ENCODE assay signal across 10 cellular contexts in the genomic region with DNA sequence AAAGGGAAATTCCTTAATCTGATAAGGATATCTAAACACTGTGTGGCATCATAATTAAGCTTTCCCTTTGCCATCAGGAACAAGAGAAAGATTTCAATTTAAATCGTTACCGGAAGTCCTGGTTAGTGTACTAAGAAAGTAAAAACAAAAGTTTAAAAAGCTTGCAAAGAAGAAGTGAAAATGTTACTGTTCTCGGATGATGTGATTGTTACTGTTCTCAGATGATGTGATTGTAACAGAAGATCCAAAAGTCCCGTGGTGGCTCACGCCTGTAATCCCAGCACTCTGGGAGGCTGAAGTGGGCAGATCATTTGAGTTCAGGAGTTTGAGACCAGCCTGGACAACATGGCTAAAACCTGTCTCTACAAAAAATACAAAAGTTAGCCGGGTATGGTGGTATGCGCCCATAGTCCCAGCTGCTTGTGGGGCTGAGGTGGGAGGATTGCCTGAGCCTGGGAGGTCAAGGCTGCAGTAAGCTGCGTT.
DNase-seq lines count a peak whose midpoint lies in the region; ATAC-seq and TF ChIP-seq lines count a peak whose summit lies in the region.
"Had no signal": no experiment of that assay in that cellular context is flagged by ENCODE, and none has a peak within 500 bp of the region (broad histone marks: within the 10 kb centered on the region; RNA-seq: fewer than 3 reads in every experiment).

No MANE protein-coding gene starts in this region.

- no peak for TF ChIP-seq CTCF in Calu3 (IDR thresholded peaks at IDR 0.05; ENCODE audit: unreplicated experiment)

- peak overlapping the region; percentile 51 for H3K27ac Mint-ChIP-seq in activated CD4-positive, alpha-beta memory T cell treated with anti-CD3 and anti-CD28 coated beads for 36 hours
- no peak overlapping the region for H3K27ac Mint-ChIP-seq in activated CD4-positive, alpha-beta memory T cell treated with anti-CD3 and anti-CD28 coated beads, Interleukin-2, amount 10 ng/mL, durations not matched to agents 7 days and 5 days
- peak overlapping the region; percentile 78 for H3K27ac Mint-ChIP-seq in stimulated activated memory B cell treated with anti-CD40 and anti-IgM and Interleukin-4, amounts not matched to agents 10 μg/mL and 1 μg/mL and 100 μg/mL, for 72 hours
- H3K27ac Mint-ChIP-seq in Calu3 (ENCODE audit: unreplicated experiment) = no peak overlapping the region

- peaks cover 14% of the 10 kb centered on the region for H3K9me3 Mint-ChIP-seq in activated CD4-positive, alpha-beta memory T cell treated with anti-CD3 and anti-CD28 coated beads for 36 hours
- peaks cover 7% of the 10 kb centered on the region for H3K9me3 Mint-ChIP-seq in activated CD4-positive, alpha-beta memory T cell treated with anti-CD3 and anti-CD28 coated beads, Interleukin-2, amount 10 ng/mL, durations not matched to agents 7 days and 5 days
- H3K9me3 Mint-ChIP-seq in stimulated activated memory B cell treated with anti-CD40 and anti-IgM and Interleukin-4, amounts not matched to agents 10 μg/mL and 1 μg/mL and 100 μg/mL, for 72 hours = peaks cover 3% of the 10 kb centered on the region
- no peaks in the 10 kb centered on the region for H3K9me3 Mint-ChIP-seq in Calu3 (ENCODE audit: low read depth, unreplicated experiment)

- intact Hi-C loops in activated CD4-positive, alpha-beta memory T cell treated with anti-CD3 and anti-CD28 coated beads for 36 hours (cut with micrococcal nuclease) = no loop called here
- intact Hi-C loops in Calu3 (cut with micrococcal nuclease; ENCODE audit: unreplicated experiment) = no loop called here

- ATAC-seq in GM21723 (IDR thresholded peaks at IDR 0.05; ENCODE audit: unreplicated experiment) (peak; percentile 94), HG03575 (IDR thresholded peaks at IDR 0.05; ENCODE audit: extremely low read depth, insufficient number of reproducible peaks, low FRiP score, unreplicated experiment) (peak; percentile 60)
- ATAC-seq in stimulated activated memory B cell treated with anti-CD40 and anti-IgM and Interleukin-4, amounts not matched to agents 10 μg/mL and 1 μg/mL and 100 μg/mL, for 72 hours = peak; percentile 84

- POLR2A ChIA-PET in activated CD4-positive, alpha-beta memory T cell treated with anti-CD3 and anti-CD28 coated beads for 36 hours (lab: Charles Lee) = no interaction called here
- POLR2A ChIA-PET in activated CD4-positive, alpha-beta memory T cell treated with anti-CD3 and anti-CD28 coated beads, Interleukin-2, amount 10 ng/mL, durations not matched to agents 7 days and 5 days (lab: Charles Lee) = no interaction called here

- H3K4me3 Mint-ChIP-seq in activated CD4-positive, alpha-beta memory T cell treated with anti-CD3 and anti-CD28 coated beads for 36 hours = no peak overlapping the region
- no peak overlapping the region for H3K4me3 Mint-ChIP-seq in activated CD4-positive, alpha-beta memory T cell treated with anti-CD3 and anti-CD28 coated beads, Interleukin-2, amount 10 ng/mL, durations not matched to agents 7 days and 5 days
- H3K4me3 Mint-ChIP-seq in stimulated activated memory B cell treated with anti-CD40 and anti-IgM and Interleukin-4, amounts not matched to agents 10 μg/mL and 1 μg/mL and 100 μg/mL, for 72 hours = peak overlapping the region; percentile 4
- H3K4me3 Mint-ChIP-seq in Calu3 (ENCODE audit: low read depth, unreplicated experiment) = no peak overlapping the region

- BruUV-seq in Calu3 (replicated peaks; lab: Mats Ljungman, UMichigan) = no TSS peak

- CTCF ChIA-PET in activated CD4-positive, alpha-beta memory T cell treated with anti-CD3 and anti-CD28 coated beads for 36 hours (lab: Charles Lee) = interaction anchor here (0.8 to 3.2 kb wide), 5 partner anchors 9 to 248 kb away, joined by 3 to 17 read pairs (median 4); no protein-coding TSS in a partner anchor
- CTCF ChIA-PET in activated CD4-positive, alpha-beta memory T cell treated with anti-CD3 and anti-CD28 coated beads, Interleukin-2, amount 10 ng/mL, durations not matched to agents 7 days and 5 days (lab: Charles Lee) = interaction anchor here (0.6 to 2.3 kb wide), 3 partner anchors 9 to 525 kb away, joined by 3 to 6 read pairs (median 5); no protein-coding TSS in a partner anchor
- CTCF ChIA-PET in Calu3 (lab: Charles Lee) = no interaction called here

- H3K27me3 Mint-ChIP-seq in activated CD4-positive, alpha-beta memory T cell treated with anti-CD3 and anti-CD28 coated beads for 36 hours = no peaks in the 10 kb centered on the region
- peaks cover 10% of the 10 kb centered on the region for H3K27me3 Mint-ChIP-seq in activated CD4-positive, alpha-beta memory T cell treated with anti-CD3 and anti-CD28 coated beads, Interleukin-2, amount 10 ng/mL, durations not matched to agents 7 days and 5 days
- H3K27me3 Mint-ChIP-seq in stimulated activated memory B cell treated with anti-CD40 and anti-IgM and Interleukin-4, amounts not matched to agents 10 μg/mL and 1 μg/mL and 100 μg/mL, for 72 hours = no peaks in the 10 kb centered on the region
- no peaks in the 10 kb centered on the region for H3K27me3 Mint-ChIP-seq in Calu3 (ENCODE audit: unreplicated experiment)

- DNase-seq in activated CD4-positive, alpha-beta memory T cell treated with anti-CD3 and anti-CD28 coated beads for 36 hours = peak; percentile 40
- DNase-seq in activated CD4-positive, alpha-beta memory T cell treated with anti-CD3 and anti-CD28 coated beads, Interleukin-2, amount 10 ng/mL, durations not matched to agents 7 days and 5 days = no peak
- DNase-seq in NCI-H446 treated with DMSO at 0.1 percent for 48 hours (lab: John Stamatoyannopoulos, UW) (no peak), NCI-H748 (lab: John Stamatoyannopoulos, UW; ENCODE audit: unreplicated experiment) (no peak), Calu3 (no peak)
- DNase-seq: SK-N-SH; stimulated activated naive CD4-positive, alpha-beta T cell had no signal

- peaks cover 24% of the 10 kb centered on the region for H3K4me1 Mint-ChIP-seq in activated CD4-positive, alpha-beta memory T cell treated with anti-CD3 and anti-CD28 coated beads for 36 hours (ENCODE audit: low read depth)
- peaks cover 16% of the 10 kb centered on the region for H3K4me1 Mint-ChIP-seq in activated CD4-positive, alpha-beta memory T cell treated with anti-CD3 and anti-CD28 coated beads, Interleukin-2, amount 10 ng/mL, durations not matched to agents 7 days and 5 days
- peaks cover 21% of the 10 kb centered on the region for H3K4me1 Mint-ChIP-seq in stimulated activated memory B cell treated with anti-CD40 and anti-IgM and Interleukin-4, amounts not matched to agents 10 μg/mL and 1 μg/mL and 100 μg/mL, for 72 hours
- H3K4me1 Mint-ChIP-seq in Calu3 (ENCODE audit: low read depth, unreplicated experiment) = no peaks in the 10 kb centered on the region

- peaks cover 4% of the 10 kb centered on the region for H3K36me3 Mint-ChIP-seq in activated CD4-positive, alpha-beta memory T cell treated with anti-CD3 and anti-CD28 coated beads for 36 hours
- H3K36me3 Mint-ChIP-seq in activated CD4-positive, alpha-beta memory T cell treated with anti-CD3 and anti-CD28 coated beads, Interleukin-2, amount 10 ng/mL, durations not matched to agents 7 days and 5 days (ENCODE audit: low read depth) = peaks cover 5% of the 10 kb centered on the region
- peaks cover 15% of the 10 kb centered on the region for H3K36me3 Mint-ChIP-seq in stimulated activated memory B cell treated with anti-CD40 and anti-IgM and Interleukin-4, amounts not matched to agents 10 μg/mL and 1 μg/mL and 100 μg/mL, for 72 hours
- no peaks in the 10 kb centered on the region for H3K36me3 Mint-ChIP-seq in Calu3 (ENCODE audit: insufficient read depth, unreplicated experiment)

Comparison
In these comparisons a context has a peak if more than half of its experiments do, and no peak if none do; other contexts are left out.
1. H3K27ac Mint-ChIP-seq: peak in activated CD4-positive, alpha-beta memory T cell treated with anti-CD3 and anti-CD28 coated beads for 36 hours (single experiment) and stimulated activated memory B cell treated with anti-CD40 and anti-IgM and Interleukin-4, amounts not matched to agents 10 μg/mL and 1 μg/mL and 100 μg/mL, for 72 hours (single experiment); none in activated CD4-positive, alpha-beta memory T cell treated with anti-CD3 and anti-CD28 coated beads, Interleukin-2, amount 10 ng/mL, durations not matched to agents 7 days and 5 days (single experiment) and Calu3 (single experiment).
2. Peak in every context shown above with its lines, with median percentiles within 50 percentile points of each other: ATAC-seq.